2 cellular contexts compared by ENCODE assay signal in the genomic region with DNA sequence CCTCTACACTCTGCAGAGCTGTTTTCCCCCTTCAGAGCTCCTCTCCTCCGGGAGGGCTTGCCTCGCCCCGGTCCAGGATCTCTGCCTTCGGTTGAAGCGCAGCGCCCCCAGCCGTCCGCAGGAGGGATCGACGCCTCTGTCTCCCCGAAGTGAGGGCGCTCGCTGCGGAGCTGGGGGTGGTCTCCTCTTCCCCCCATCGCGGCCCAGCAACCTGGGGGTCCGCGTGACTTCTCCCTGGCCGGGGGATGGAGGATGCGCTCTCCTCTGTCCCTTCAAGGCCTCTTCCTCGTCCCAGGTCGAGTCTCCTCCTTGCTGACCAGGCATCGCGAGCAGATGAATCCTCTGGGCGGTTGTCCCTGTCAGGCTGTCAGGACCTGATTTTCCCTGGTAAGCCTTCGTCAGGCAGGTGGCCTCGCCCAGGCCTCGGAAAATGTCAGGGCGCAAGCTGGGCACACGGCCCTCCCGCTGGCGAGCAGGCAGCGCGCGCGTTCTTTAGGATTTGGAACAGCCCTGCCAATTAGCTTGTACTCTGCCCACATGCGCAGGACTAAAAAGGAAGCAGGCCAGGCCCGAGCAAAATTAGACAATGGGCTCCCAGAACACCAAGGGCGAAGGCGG.
TF ChIP-seq lines count a peak whose summit lies in the region.

No MANE protein-coding gene starts in this region.

TF ChIP-seq in IMR-90, 13 proteins besides CTCF, POLR2A, EP300 and RAD21 (continued from another document):
- no peak for TF ChIP-seq USF2 (IDR thresholded peaks at IDR 0.05; ENCODE audit: low read depth, low read length)
- no peak for TF ChIP-seq MXI1 (IDR thresholded peaks at IDR 0.05; ENCODE audit: borderline replicate concordance, low read depth, low read length)
- no peak for TF ChIP-seq RCOR1 (IDR thresholded peaks at IDR 0.05; ENCODE audit: insufficient replicate concordance, low read length)
- TF ChIP-seq RFX5 (IDR thresholded peaks at IDR 0.05; ENCODE audit: low read depth, low read length): no peak
- TF ChIP-seq SMC3 (IDR thresholded peaks at IDR 0.05; ENCODE audit: low read depth, low read length): peak; percentile 82

TF ChIP-seq in liver, 16 proteins besides CTCF, POLR2A, EP300 and RAD21 (continued from another document):
- TF ChIP-seq, protein P1, sequence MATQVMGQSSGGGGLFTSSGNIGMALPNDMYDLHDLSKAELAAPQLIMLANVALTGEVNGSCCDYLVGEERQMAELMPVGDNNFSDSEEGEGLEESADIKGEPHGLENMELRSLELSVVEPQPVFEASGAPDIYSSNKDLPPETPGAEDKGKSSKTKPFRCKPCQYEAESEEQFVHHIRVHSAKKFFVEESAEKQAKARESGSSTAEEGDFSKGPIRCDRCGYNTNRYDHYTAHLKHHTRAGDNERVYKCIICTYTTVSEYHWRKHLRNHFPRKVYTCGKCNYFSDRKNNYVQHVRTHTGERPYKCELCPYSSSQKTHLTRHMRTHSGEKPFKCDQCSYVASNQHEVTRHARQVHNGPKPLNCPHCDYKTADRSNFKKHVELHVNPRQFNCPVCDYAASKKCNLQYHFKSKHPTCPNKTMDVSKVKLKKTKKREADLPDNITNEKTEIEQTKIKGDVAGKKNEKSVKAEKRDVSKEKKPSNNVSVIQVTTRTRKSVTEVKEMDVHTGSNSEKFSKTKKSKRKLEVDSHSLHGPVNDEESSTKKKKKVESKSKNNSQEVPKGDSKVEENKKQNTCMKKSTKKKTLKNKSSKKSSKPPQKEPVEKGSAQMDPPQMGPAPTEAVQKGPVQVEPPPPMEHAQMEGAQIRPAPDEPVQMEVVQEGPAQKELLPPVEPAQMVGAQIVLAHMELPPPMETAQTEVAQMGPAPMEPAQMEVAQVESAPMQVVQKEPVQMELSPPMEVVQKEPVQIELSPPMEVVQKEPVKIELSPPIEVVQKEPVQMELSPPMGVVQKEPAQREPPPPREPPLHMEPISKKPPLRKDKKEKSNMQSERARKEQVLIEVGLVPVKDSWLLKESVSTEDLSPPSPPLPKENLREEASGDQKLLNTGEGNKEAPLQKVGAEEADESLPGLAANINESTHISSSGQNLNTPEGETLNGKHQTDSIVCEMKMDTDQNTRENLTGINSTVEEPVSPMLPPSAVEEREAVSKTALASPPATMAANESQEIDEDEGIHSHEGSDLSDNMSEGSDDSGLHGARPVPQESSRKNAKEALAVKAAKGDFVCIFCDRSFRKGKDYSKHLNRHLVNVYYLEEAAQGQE (IDR thresholded peaks at IDR 0.05): no peak
